ENCODE assay signal across 1 cellular context in genomic region chr15:62711691-62712454, GRCh38.
TF ChIP-seq lines count a peak whose summit lies in the region.

No MANE protein-coding gene starts in this region.

TF ChIP-seq in GM12878, 131 proteins besides CTCF, POLR2A, EP300 and RAD21 (continued from another document):
- no peak for TF ChIP-seq MEF2B (IDR thresholded peaks at IDR 0.05; ENCODE audit: partially characterized antibody, poor library complexity, severe bottlenecking)
- no peak for TF ChIP-seq ZNF384 (IDR thresholded peaks at IDR 0.05; ENCODE audit: borderline replicate concordance, low read depth, low read length)
- TF ChIP-seq NR2C2 (IDR thresholded peaks at IDR 0.05; ENCODE audit: borderline replicate concordance, control insufficient read depth, insufficient read length, low read depth), result no peak
- TF ChIP-seq NR2C1 (IDR thresholded peaks at IDR 0.05), result no peak
- TF ChIP-seq BMI1 (IDR thresholded peaks at IDR 0.05; ENCODE audit: borderline replicate concordance), result no peak
- TF ChIP-seq ZBTB40 (IDR thresholded peaks at IDR 0.05; ENCODE audit: borderline replicate concordance), result no peak
- TF ChIP-seq ZNF622 (IDR thresholded peaks at IDR 0.05), result no peak
- TF ChIP-seq RBBP5 (conservative IDR thresholded peaks at IDR 0.05), result no peak
- TF ChIP-seq ZSCAN29 (IDR thresholded peaks at IDR 0.05), result no peak
- TF ChIP-seq NFXL1 (IDR thresholded peaks at IDR 0.05; ENCODE audit: borderline replicate concordance), result no peak
- no peak for TF ChIP-seq WRNIP1 (IDR thresholded peaks at IDR 0.05; ENCODE audit: borderline replicate concordance, low read depth, low read length)
- no peak for TF ChIP-seq SUZ12 (IDR thresholded peaks at IDR 0.05; ENCODE audit: unreplicated experiment)
- TF ChIP-seq BRCA1 (IDR thresholded peaks at IDR 0.05; ENCODE audit: low read depth, low read length), result no peak
- TF ChIP-seq ZNF592 (IDR thresholded peaks at IDR 0.05), result no peak
- no peak for TF ChIP-seq MEF2A (IDR thresholded peaks at IDR 0.05; ENCODE audit: insufficient read depth, low read depth, low read length)
- TF ChIP-seq ZNF217 (IDR thresholded peaks at IDR 0.05), result no peak
